Comparison of ENCODE assay signal across 1 cellular context in genomic region chr6:42095776-42096541, GRCh38.
TF ChIP-seq lines count a peak whose summit lies in the region.

No MANE protein-coding gene starts in this region.

TF ChIP-seq in GM23338, 12 proteins besides CTCF, POLR2A, EP300 and RAD21 (continued from another document):
- no peak for TF ChIP-seq ZNF462 (CRISPR knock-in tag; IDR thresholded peaks at IDR 0.05)
- TF ChIP-seq STAT1 (IDR thresholded peaks at IDR 0.05; ENCODE audit: unreplicated experiment), result no peak
- no peak for TF ChIP-seq ZNF114 (CRISPR knock-in tag; IDR thresholded peaks at IDR 0.05)
- TF ChIP-seq REST (IDR thresholded peaks at IDR 0.05; ENCODE audit: unreplicated experiment), result no peak
- TF ChIP-seq ETS1 (IDR thresholded peaks at IDR 0.05), result no peak
- TF ChIP-seq EZH2phosphoT487 (IDR thresholded peaks at IDR 0.05; ENCODE audit: unreplicated experiment), result no peak
- no peak for TF ChIP-seq JUNB (IDR thresholded peaks at IDR 0.05; ENCODE audit: unreplicated experiment)
- no peak for TF ChIP-seq CREB1 (CRISPR knock-in tag; IDR thresholded peaks at IDR 0.05; ENCODE audit: low read depth)
- TF ChIP-seq ZNF331 (CRISPR knock-in tag; IDR thresholded peaks at IDR 0.05; ENCODE audit: low read depth), result no peak
- TF ChIP-seq NANOG (IDR thresholded peaks at IDR 0.05; ENCODE audit: borderline replicate concordance), result no peak
